Comparison of ENCODE assay signal across 8 cellular contexts in the genomic region with DNA sequence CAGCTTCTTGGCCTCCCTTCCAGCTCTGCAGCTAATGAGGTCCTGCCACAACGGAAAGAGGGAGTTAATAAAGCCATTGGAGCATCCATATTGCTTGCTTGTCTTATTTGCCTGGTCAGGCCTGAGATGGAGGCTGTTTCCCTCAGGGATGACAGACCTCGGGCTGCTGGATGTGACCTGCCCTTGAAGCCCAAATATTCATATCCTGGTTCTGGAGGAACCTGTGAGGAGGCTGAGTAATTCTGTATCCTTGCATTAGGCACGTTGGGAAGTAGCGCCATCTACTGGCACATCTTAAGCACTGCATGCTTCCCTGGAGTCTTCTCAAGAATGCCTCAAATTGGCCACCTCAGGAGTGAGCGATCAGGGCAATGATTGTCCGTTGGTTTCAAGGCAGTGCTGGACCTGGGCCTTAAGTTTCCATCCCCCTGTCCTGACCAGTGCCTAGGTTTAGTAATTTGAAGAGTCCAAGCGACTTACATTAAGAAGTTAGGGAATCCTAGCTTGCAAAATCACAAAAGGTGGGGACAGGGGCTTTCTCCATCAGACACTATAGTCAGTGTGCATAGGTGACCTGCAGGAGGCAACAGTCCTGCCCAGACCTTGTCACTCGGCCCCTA. TPM values are rescaled to one million over a fixed set of nuclear protein-coding genes. Genes with fewer than 3 reads are reported as not detected.
DNase-seq lines count a peak whose midpoint lies in the region; ATAC-seq and TF ChIP-seq lines count a peak whose summit lies in the region.

No MANE protein-coding gene starts in this region.

- no peak overlapping the region for H3K4me3 Mint-ChIP-seq in endothelial cell (ENCODE audit: unreplicated experiment)

- ATAC-seq in HG03565 (IDR thresholded peaks at IDR 0.05; ENCODE audit: unreplicated experiment): peak; percentile 56

- H3K27me3 Mint-ChIP-seq in endothelial cell (ENCODE audit: unreplicated experiment): peaks cover 8% of the 10 kb centered on the region

- H3K9me3 Mint-ChIP-seq in endothelial cell (ENCODE audit: unreplicated experiment): no peaks in the 10 kb centered on the region

- H3K36me3 Mint-ChIP-seq in endothelial cell (ENCODE audit: low read depth, unreplicated experiment): peaks cover 32% of the 10 kb centered on the region

- DNase-seq in NOMO-1 (lab: John Stamatoyannopoulos, UW; ENCODE audit: unreplicated experiment in 2 of 2): peak; percentile 44 to 64
- DNase-seq in activated CD8-positive, alpha-beta memory T cell treated with anti-CD3 and anti-CD28 coated beads for 4 hours (ENCODE audit: low read depth in 2 of 2): peak; percentile 50 to 56
- DNase-seq in endothelial cell (ENCODE audit: low spot score): peak; percentile 71
- DNase-seq in mucosa of gallbladder (ENCODE audit: low spot score): peak; percentile 69
- peak; percentile 81 for DNase-seq in stimulated activated CD8-positive, alpha-beta memory T cell treated with anti-CD3 and anti-CD28 coated beads, Interleukin-4, amount 100 ng/mL, for 48 hours
- DNase-seq in NCI-H1048 (lab: John Stamatoyannopoulos, UW): no peak

- H3K27ac Mint-ChIP-seq in endothelial cell (ENCODE audit: unreplicated experiment): no peak overlapping the region

- TF ChIP-seq CTCF in GM12801 (IDR thresholded peaks at IDR 0.05; ENCODE audit: extremely low read depth, insufficient read length) (peak; percentile 99), endothelial cell (IDR thresholded peaks at IDR 0.05; ENCODE audit: unreplicated experiment) (peak; percentile 94)

- H3K4me1 Mint-ChIP-seq in endothelial cell (ENCODE audit: unreplicated experiment): peaks cover 15% of the 10 kb centered on the region

RNA-seq across cellular contexts. Expression of a gene that starts 13.8 kb away (rescaled TPM):
- total RNA-seq in endothelial cell (ENCODE audit: unreplicated experiment): 149 TPM
- 43.7 TPM for total RNA-seq in mucosa of gallbladder

RNA-seq across cellular contexts. Expression of a gene that starts 19.4 kb away (rescaled TPM):
- total RNA-seq in endothelial cell (ENCODE audit: unreplicated experiment): 125 TPM
- 175 TPM for total RNA-seq in mucosa of gallbladder

RNA-seq across cellular contexts. Expression of a gene that starts 48.4 kb away (rescaled TPM):
- total RNA-seq in endothelial cell (ENCODE audit: unreplicated experiment): 325 TPM
- 435 TPM for total RNA-seq in mucosa of gallbladder

RNA-seq across cellular contexts. Expression of a gene that starts 53.8 kb away (rescaled TPM):
- 3.9 TPM for total RNA-seq in endothelial cell (ENCODE audit: unreplicated experiment)
- 2.8 TPM for total RNA-seq in mucosa of gallbladder
